Comparison of ENCODE assay signal across 10 cellular contexts in genomic region chr5:67222243-67223033, GRCh38. TPM values are rescaled to one million over a fixed set of nuclear protein-coding genes. Genes with fewer than 3 reads are reported as not detected.
A peak's percentile ranks its signal among the peaks of the same experiment; 100 is the strongest.
DNase-seq lines count a peak whose midpoint lies in the region; ATAC-seq lines count a peak whose summit lies in the region.
"Had no signal": no experiment of that assay in that cellular context is flagged by ENCODE, and none has a peak within 500 bp of the region (broad histone marks: within the 10 kb centered on the region; RNA-seq: fewer than 3 reads in every experiment).

No MANE protein-coding gene starts in this region.

- DNase-seq in left colon (no peak), UCSD-AML1 (lab: John Stamatoyannopoulos, UW; ENCODE audit: unreplicated experiment) (no peak), middle frontal gyrus (ENCODE audit: extremely low spot score, low spot score) (no peak), GF-D8 (lab: John Stamatoyannopoulos, UW) (no peak), Ammon's horn (ENCODE audit: low spot score) (no peak)
- DNase-seq: NCI-H1105 had no signal

- intact Hi-C loops in left colon (cut with DNase I, micrococcal nuclease), result no loop called here

- ATAC-seq in GM18858 (IDR thresholded peaks at IDR 0.05; ENCODE audit: unreplicated experiment) (peak; percentile 16), GM21529 (IDR thresholded peaks at IDR 0.05; ENCODE audit: unreplicated experiment) (peak; percentile 27), HG03460 (IDR thresholded peaks at IDR 0.05; ENCODE audit: unreplicated experiment) (peak; percentile 26), left colon (peak; percentile 34)
- ATAC-seq: WTC11 had no signal

RNA-seq across cellular contexts. Expression of gene CD180, which starts 25.8 kb away (rescaled TPM):
- total RNA-seq in left colon, result 1 to 10 TPM in 1 of 2 donors, under 1 TPM in 1; 0.34 to 2.0 TPM
- total RNA-seq: WTC11 had no signal
